In the genomic region with DNA sequence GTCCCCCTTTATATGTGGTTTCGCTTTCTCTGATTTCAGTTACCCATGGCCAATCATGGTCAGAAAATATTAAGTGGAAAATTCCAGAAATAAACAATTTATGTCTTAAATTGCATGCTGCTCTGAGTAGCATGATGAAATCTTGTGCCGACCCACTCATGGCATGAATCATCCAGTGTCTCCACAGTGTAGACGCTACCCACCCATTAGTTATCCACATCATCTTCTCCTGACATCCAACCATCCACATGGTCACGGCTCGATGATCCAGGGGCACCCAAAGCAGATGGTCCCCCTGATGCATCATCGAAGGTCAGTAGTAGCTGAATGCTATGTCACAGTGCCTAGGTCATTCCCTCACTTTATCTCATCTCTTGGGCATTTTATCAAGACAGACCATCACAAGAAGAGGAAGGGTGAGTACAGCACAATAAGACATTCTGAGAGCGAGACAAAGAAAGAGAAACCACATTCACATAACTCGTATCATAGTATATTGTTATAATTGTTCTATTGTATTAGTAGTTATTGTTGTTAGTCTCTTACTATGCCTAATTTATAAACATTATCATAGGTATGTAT, we compare ENCODE assay signal across 19 cellular contexts. TPM values are rescaled to one million over a fixed set of nuclear protein-coding genes. Genes with fewer than 3 reads are reported as not detected.
DNase-seq lines count a peak whose midpoint lies in the region; ATAC-seq, FAIRE-seq and TF ChIP-seq lines count a peak whose summit lies in the region.
"Had no signal": no experiment of that assay in that cellular context is flagged by ENCODE, and none has a peak within 500 bp of the region (broad histone marks: within the 10 kb centered on the region; RNA-seq: fewer than 3 reads in every experiment).

No MANE protein-coding gene starts in this region.

- H3K36me3 ChIP-seq in naive thymus-derived CD4-positive, alpha-beta T cell (ENCODE audit: control insufficient read depth in 2 of 3, insufficient read depth in 3 of 3, low read length in 3 of 3): no peaks in the 10 kb centered on the region
- H3K36me3 ChIP-seq in left ventricle myocardium inferior: no peaks in the 10 kb centered on the region
- no peaks in the 10 kb centered on the region for H3K36me3 ChIP-seq in HepG2 (replicated peaks in 1 of 2; ENCODE audit: control insufficient read depth in 1 of 2, insufficient read depth in 2 of 2, low read length in 2 of 2)

- TF ChIP-seq EP300 in HepG2 (IDR thresholded peaks at IDR 0.05; ENCODE audit: low read depth in 2 of 2, low read length in 2 of 2): no peak
- TF ChIP-seq EP300 in HepG2 (CRISPR knock-in tag; IDR thresholded peaks at IDR 0.05; ENCODE audit: borderline replicate concordance): no peak

- peaks cover 0 to 7% (median 0%) of the 10 kb centered on the region in 7 donors for H3K4me1 Mint-ChIP-seq in naive thymus-derived CD4-positive, alpha-beta T cell
- no peaks in the 10 kb centered on the region for H3K4me1 Mint-ChIP-seq in HFFc6 (ENCODE audit: low read depth)
- H3K4me1 Mint-ChIP-seq: GM23338 had no signal

- WGBS in HepG2 (ENCODE audit: low lambda C conversion rate): 38% methylated on average over 8 of the region's 8 CpGs

- no peak overlapping the region for H3K27ac Mint-ChIP-seq in naive thymus-derived CD4-positive, alpha-beta T cell
- H3K27ac Mint-ChIP-seq in HFFc6: no peak overlapping the region
- H3K27ac Mint-ChIP-seq: CD8-positive, alpha-beta T cell; GM23338 had no signal

- in situ Hi-C loops in HepG2 (cut with HindIII; ENCODE audit: extremely low pct_ligation_motif_present, low pct_unique_long_range_greater_than_20kb): no loop called here

- POLR2A ChIA-PET in naive thymus-derived CD4-positive, alpha-beta T cell (lab: Charles Lee): no interaction called here
- POLR2A ChIA-PET in HepG2 (lab: Yijun Ruan, JAX): no interaction called here

- no peaks in the 10 kb centered on the region for H4K20me1 ChIP-seq in HepG2 (ENCODE audit: insufficient read depth, low read length)

- TF ChIP-seq POLR2A in HepG2 (IDR thresholded peaks at IDR 0.05; ENCODE audit: insufficient read depth in 1 of 2, low read depth in 2 of 2, low read length in 2 of 2): no peak

- no peak overlapping the region for H3K4me3 ChIP-seq in fibroblast of mammary gland (ENCODE audit: control insufficient read depth, low read depth, low read length)
- H3K4me3 ChIP-seq in naive thymus-derived CD4-positive, alpha-beta T cell (ENCODE audit: low read length): no peak overlapping the region
- no peak overlapping the region for H3K4me3 ChIP-seq in left ventricle myocardium inferior
- H3K4me3 ChIP-seq in HepG2 (replicated peaks in 1 of 3; ENCODE audit: insufficient read depth in 1 of 3, low read depth in 2 of 3, low read length in 3 of 3): no peak overlapping the region
- H3K4me3 ChIP-seq: A549, GM23338 had no signal

- no peak overlapping the region for H3K9ac ChIP-seq in HepG2 (ENCODE audit: insufficient read depth, low read depth, low read length)

- H3K9me3 ChIP-seq in naive thymus-derived CD4-positive, alpha-beta T cell (ENCODE audit: control insufficient read depth in 2 of 3, low read length in 3 of 3): no peaks in the 10 kb centered on the region
- H3K9me3 ChIP-seq in left ventricle myocardium inferior (replicated peaks) (no peaks in the 10 kb centered on the region), HepG2 (ENCODE audit: low read length) (no peaks in the 10 kb centered on the region)
- H3K9me3 ChIP-seq: A549 had no signal

- H3K9me3 Mint-ChIP-seq in naive thymus-derived CD4-positive, alpha-beta T cell: no peaks in the 10 kb centered on the region
- peaks cover 22% of the 10 kb centered on the region for H3K9me3 Mint-ChIP-seq in HFFc6
- H3K9me3 Mint-ChIP-seq: CD8-positive, alpha-beta T cell; GM23338 had no signal

- H3K36me3 Mint-ChIP-seq in naive thymus-derived CD4-positive, alpha-beta T cell: no peaks in the 10 kb centered on the region
- no peaks in the 10 kb centered on the region for H3K36me3 Mint-ChIP-seq in HFFc6 (ENCODE audit: low read depth)
- H3K36me3 Mint-ChIP-seq: CD14-positive monocyte; CD8-positive, alpha-beta T cell had no signal

- H3K27ac ChIP-seq in naive thymus-derived CD4-positive, alpha-beta T cell (ENCODE audit: low read depth, low read length): no peak overlapping the region
- no peak overlapping the region for H3K27ac ChIP-seq in left ventricle myocardium inferior (replicated peaks)
- H3K27ac ChIP-seq in HepG2 (ENCODE audit: extremely low read length, insufficient read depth, low read length): no peak overlapping the region
- H3K27ac ChIP-seq: A549 had no signal

- CTCF ChIA-PET in naive thymus-derived CD4-positive, alpha-beta T cell (lab: Charles Lee): no interaction called here
- CTCF ChIA-PET in HepG2 (lab: Yijun Ruan, JAX; ENCODE audit: low intra/inter-chr PET ratio, low total read pairs): no interaction called here

- peaks cover 0 to 42% (median 7%) of the 10 kb centered on the region in 5 donors for H3K27me3 Mint-ChIP-seq in naive thymus-derived CD4-positive, alpha-beta T cell
- H3K27me3 Mint-ChIP-seq in HFFc6 (ENCODE audit: insufficient read depth): peaks cover 2% of the 10 kb centered on the region; the same call in 1 of the 2 replicates

- no peak for TF ChIP-seq RAD21 in HepG2 (CRISPR knock-in tag; IDR thresholded peaks at IDR 0.05)

- H3K79me2 ChIP-seq in HepG2 (ENCODE audit: insufficient read depth, low read length): no peaks in the 10 kb centered on the region

- no TSS peak for BruUV-seq in HepG2 (replicated peaks; lab: Mats Ljungman, UMichigan)

- no peaks in the 10 kb centered on the region for H3K4me1 ChIP-seq in naive thymus-derived CD4-positive, alpha-beta T cell (ENCODE audit: control insufficient read depth in 2 of 2, insufficient read depth in 2 of 2, low read length in 2 of 2)
- H3K4me1 ChIP-seq in left ventricle myocardium inferior (peaks cover 4% of the 10 kb centered on the region), HepG2 (ENCODE audit: insufficient read depth, low read length) (no peaks in the 10 kb centered on the region)
- H3K4me1 ChIP-seq: A549 had no signal

- DNase-seq in RPMI7951 (ENCODE audit: low read depth): peak; percentile 24
- peak; percentile 30 for DNase-seq in fibroblast of mammary gland (ENCODE audit: low read depth)
- DNase-seq in naive thymus-derived CD4-positive, alpha-beta T cell: no peak
- DNase-seq in activated T-cell treated with anti-CD3 and anti-CD28 coated beads, Interleukin-2, amount 50 U/mL, for 1 hour: no peak
- no peak for DNase-seq in HFFc6
- DNase-seq in left ventricle myocardium inferior: no peak
- no peak for DNase-seq in HepG2 (ENCODE audit: low spot score)
- DNase-seq: COR-L47, DMS153, DMS79 treated with DMSO at 0.1 percent for 48 hours, EL, GDM1, H7, IMR-90 had no signal

- ATAC-seq in naive thymus-derived CD4-positive, alpha-beta T cell: peak; percentile 62
- no peak for ATAC-seq in HepG2
- ATAC-seq: A549; CD8-positive, alpha-beta T cell; GM23338 had no signal

- no peaks in the 10 kb centered on the region for H3K27me3 ChIP-seq in naive thymus-derived CD4-positive, alpha-beta T cell (ENCODE audit: control insufficient read depth in 2 of 2, insufficient read depth in 2 of 2, low read length in 2 of 2)
- H3K27me3 ChIP-seq in left ventricle myocardium inferior (ENCODE audit: low read depth) (no peaks in the 10 kb centered on the region), HepG2 (ENCODE audit: control insufficient read depth in 1 of 2, insufficient read depth in 2 of 2, low read length in 2 of 2) (peaks cover 1 to 23% of the 10 kb centered on the region in 2 experiments; a peak in 3 of 5 replicates)

- H3K4me2 ChIP-seq in HepG2 (ENCODE audit: low read depth, low read length): no peak overlapping the region
- H3K4me2 ChIP-seq: A549, GM23338 had no signal

- H3K4me3 Mint-ChIP-seq in naive thymus-derived CD4-positive, alpha-beta T cell: no peak overlapping the region
- no peak overlapping the region for H3K4me3 Mint-ChIP-seq in HFFc6
- H3K4me3 Mint-ChIP-seq: CD14-positive monocyte; CD8-positive, alpha-beta T cell; GM23338 had no signal

- no peak for TF ChIP-seq CTCF in fibroblast of mammary gland (conservative IDR thresholded peaks at IDR 0.05; ENCODE audit: control insufficient read depth, insufficient read depth, low read depth, low read length)
- no peak for TF ChIP-seq CTCF in HFFc6 (IDR thresholded peaks at IDR 0.05)
- no peak for TF ChIP-seq CTCF in left ventricle myocardium inferior (IDR thresholded peaks at IDR 0.05; ENCODE audit: borderline replicate concordance)
- no peak for TF ChIP-seq CTCF in HepG2 (CRISPR knock-in tag; IDR thresholded peaks at IDR 0.05)

- no peak for FAIRE-seq in HepG2 (lab: Jason Lieb, UNC)
- FAIRE-seq: A549, D721Med had no signal

- intact Hi-C loops in naive thymus-derived CD4-positive, alpha-beta T cell (cut with micrococcal nuclease): no loop called here
- intact Hi-C loops in left ventricle myocardium inferior (cut with micrococcal nuclease) (no loop called here), HepG2 (cut with micrococcal nuclease; ENCODE audit: unreplicated experiment) (no loop called here)

- no peak overlapping the region for H2AFZ ChIP-seq in HepG2 (ENCODE audit: low read length)
- H2AFZ ChIP-seq: GM23338 had no signal

RNA-seq across cellular contexts. Expression of a gene that starts 44.1 kb away (rescaled TPM):
- 14.2 and 24.0 TPM in 2 replicates for total RNA-seq in RPMI7951 (2014; rRNA removed; shearing (Covaris generic))
- total RNA-seq in naive thymus-derived CD4-positive, alpha-beta T cell: 1 to 10 TPM; 2.8 to 6.2 (median 4.9) TPM
- polyA plus RNA-seq in naive thymus-derived CD4-positive, alpha-beta T cell: 1 to 10 TPM; 4.0 to 4.1 TPM
- total RNA-seq in HFFc6 (2021; fragmentation: NEBNext Ultra II Directional; extraction: Animal tissue kit (Norgen Biotek cat#: 25700)): under 1 TPM in 1 of 6 experiments, not detected in 5; 0.12 TPM
- total RNA-seq in left ventricle myocardium inferior: 39.3 TPM
- total RNA-seq in HepG2 (2016; rRNA removed; fragmentation: Illumina TruSeq; extraction: Trizol): not detected in 2 replicates
- not detected in 2 replicates for total RNA-seq in HepG2 (2016; cell fraction: cytosol; rRNA removed; fragmentation: Illumina TruSeq; extraction: Trizol; ENCODE audit: low read depth)
- total RNA-seq in HepG2 (2016; cell fraction: insoluble cytoplasmic fraction; rRNA removed; fragmentation: Illumina TruSeq; extraction: Trizol): not detected in 2 replicates
- total RNA-seq in HepG2 (2016; cell fraction: membrane; rRNA removed; fragmentation: Illumina TruSeq; extraction: Trizol): not detected in 2 replicates
- total RNA-seq in HepG2 (2016; cell fraction: nucleus; rRNA removed; fragmentation: Illumina TruSeq; extraction: Trizol): not detected in 2 replicates
- 0.04 TPM in 1 of 2 replicates, not detected in the other for polyA plus RNA-seq in HepG2 (2011; rRNA removed)
- 0.03 TPM in 1 of 2 replicates, not detected in the other for polyA plus RNA-seq in HepG2 (2011; cell fraction: cytosol; rRNA removed)
- 0.23 TPM in 1 of 2 replicates, not detected in the other for polyA plus RNA-seq in HepG2 (2011; cell fraction: nucleus; rRNA removed)
- polyA plus RNA-seq in HepG2 (2012): not detected in 2 replicates
- polyA plus RNA-seq in HepG2 (2016; cell fraction: cytosol; fragmentation: Illumina TruSeq; extraction: Trizol; ENCODE audit: low read depth): not detected in 2 replicates
- not detected in 2 replicates for polyA plus RNA-seq in HepG2 (2016; cell fraction: insoluble cytoplasmic fraction; fragmentation: Illumina TruSeq; extraction: Trizol; ENCODE audit: low read depth)
- not detected in 2 replicates for polyA plus RNA-seq in HepG2 (2016; cell fraction: membrane; fragmentation: Illumina TruSeq; extraction: Trizol; ENCODE audit: low read depth)
- polyA plus RNA-seq in HepG2 (2016; cell fraction: nucleus; fragmentation: Illumina TruSeq; extraction: Trizol; ENCODE audit: insufficient read depth, low read depth): not detected in 2 replicates
- polyA minus RNA-seq in HepG2 (2011; rRNA and poly(A)+ RNA removed; ENCODE audit: low replicate concordance): 9.1 TPM in 1 of 2 replicates, not detected in the other
- polyA minus RNA-seq in HepG2 (2011; cell fraction: cytosol; rRNA and poly(A)+ RNA removed): not detected in 2 replicates
- polyA minus RNA-seq in HepG2 (2011; cell fraction: nucleus; rRNA and poly(A)+ RNA removed): not detected in 2 replicates
- total RNA-seq: IMR-90 had no signal
- polyA plus RNA-seq: IMR-90 had no signal

Comparison
In these comparisons a context has a peak if more than half of its experiments do, and no peak if none do; other contexts are left out.
1. DNase-seq: peak in RPMI7951 (single experiment) and fibroblast of mammary gland (single experiment); none in naive thymus-derived CD4-positive, alpha-beta T cell (0 of 9), activated T-cell treated with anti-CD3 and anti-CD28 coated beads, Interleukin-2, amount 50 U/mL, for 1 hour (single experiment), HFFc6 (single experiment), left ventricle myocardium inferior (single experiment) and HepG2 (single experiment).